1 cellular context compared by ENCODE assay signal in the genomic region with DNA sequence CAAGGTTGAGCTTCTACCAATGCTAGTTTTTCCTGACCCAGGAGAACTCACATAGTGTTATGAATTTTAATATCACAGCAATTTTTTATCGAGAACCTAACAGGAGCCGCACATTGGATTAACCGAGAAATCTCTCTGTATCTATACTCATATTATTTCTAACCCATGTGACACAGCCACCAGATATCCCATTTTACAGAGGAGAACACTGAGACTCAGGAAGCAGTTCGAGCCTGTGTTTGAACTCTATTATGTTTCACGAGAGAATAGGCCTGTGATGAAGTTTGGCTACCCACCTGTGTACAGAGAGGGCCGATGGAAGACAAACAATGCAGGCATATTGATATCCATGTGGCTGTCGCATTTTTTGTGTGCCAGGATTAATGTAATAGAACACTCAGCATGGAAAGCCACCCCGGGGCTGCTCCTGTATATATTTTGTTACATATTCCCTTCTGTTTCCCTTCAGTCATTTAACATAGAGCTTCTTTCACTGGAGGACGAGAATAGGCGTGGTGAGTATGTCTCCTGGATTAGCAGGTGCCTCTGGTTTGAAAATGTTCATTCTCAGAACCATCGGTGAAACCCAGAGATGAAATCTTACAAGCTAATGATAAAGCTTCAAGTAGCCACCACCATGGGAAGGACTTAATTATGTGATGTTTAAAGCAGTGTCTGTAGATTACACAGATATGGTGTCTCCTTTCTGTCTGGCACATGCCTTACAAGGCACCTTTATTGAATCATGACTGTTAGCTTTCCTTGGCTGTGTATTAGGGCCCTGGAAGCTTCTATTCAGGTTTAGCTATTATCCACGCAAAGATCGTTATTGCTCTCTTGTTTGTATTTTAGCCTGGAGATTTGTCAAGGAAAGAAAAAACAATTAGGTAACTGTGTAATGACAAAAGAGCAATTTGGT.
A peak's percentile ranks its signal among the peaks of the same experiment; 100 is the strongest.
TF ChIP-seq lines count a peak whose summit lies in the region.

No MANE protein-coding gene starts in this region.

TF ChIP-seq in SK-N-SH, 30 proteins besides CTCF, POLR2A, EP300 and RAD21:
- TF ChIP-seq GATA2 (CRISPR knock-in tag; IDR thresholded peaks at IDR 0.05), result peak; percentile 76
